In genomic region chr19:32867436-32867835, GRCh38 we compare ENCODE assay signal across 6 cellular contexts. TPM values are rescaled to one million over a fixed set of nuclear protein-coding genes. Genes with fewer than 3 reads are reported as not detected.
"Had no signal": no experiment of that assay in that cellular context is flagged by ENCODE, and none has a peak within 500 bp of the region (broad histone marks: within the 10 kb centered on the region; RNA-seq: fewer than 3 reads in every experiment).

No MANE protein-coding gene starts in this region.

RNA-seq across cellular contexts. Expression of gene SLC7A9, which starts 2.1 kb away (rescaled TPM):
- total RNA-seq: GM23248, H4, H7, HFFc6, HT1080 had no signal
- polyA plus RNA-seq: GM23248, IgD-negative memory B cell had no signal
